8 cellular contexts compared by ENCODE assay signal in genomic region chr19:43826787-43827754, GRCh38. TPM values are rescaled to one million over a fixed set of nuclear protein-coding genes. Genes with fewer than 3 reads are reported as not detected.
DNase-seq lines count a peak whose midpoint lies in the region; ATAC-seq, FAIRE-seq and TF ChIP-seq lines count a peak whose summit lies in the region.

Gene ZNF283, plus strand, starts transcription at chr19:43827321. Its CDS starts 6,184 bp downstream, at chr19:43833505.

- FAIRE-seq in D721Med (lab: Jason Lieb, UNC) = no peak

- H2BK15ac ChIP-seq in neuronal stem cell (ENCODE audit: low read length) = no peak within 1 kb of the TSS

- no peak within 1 kb of the TSS for H2AK5ac ChIP-seq in neuronal stem cell (ENCODE audit: low read depth, low read length)

- H3K4me3 ChIP-seq in MG63 (peak within 1 kb of the TSS; percentile 59), SJCRH30 (peak within 1 kb of the TSS; percentile 68), neuronal stem cell (ENCODE audit: low read length in 2 of 2) (peak within 1 kb of the TSS; percentile 55 to 82)

- peak; percentile 81 for ATAC-seq in GM21737 (IDR thresholded peaks at IDR 0.05; ENCODE audit: unreplicated experiment)

- H3K27ac Mint-ChIP-seq in activated naive CD4-positive, alpha-beta T cell treated with anti-CD3 and anti-CD28 coated beads for 36 hours = peak within 1 kb of the TSS; percentile 75

- H3K27me3 Mint-ChIP-seq in activated naive CD4-positive, alpha-beta T cell treated with anti-CD3 and anti-CD28 coated beads for 36 hours (ENCODE audit: low read depth) = no peaks in the 10 kb centered on the region

- peak; percentile 52 for DNase-seq in D721Med (ENCODE audit: insufficient read length, low spot score)
- peak; percentile 88 for DNase-seq in MG63
- peak; percentile 89 to 92 for DNase-seq in SJCRH30
- peak; percentile 92 for DNase-seq in activated naive CD4-positive, alpha-beta T cell treated with anti-CD3 and anti-CD28 coated beads for 36 hours
- peak; percentile 84 for DNase-seq in germinal center (ENCODE audit: low spot score)
- peak; percentile 84 for DNase-seq in neuronal stem cell (ENCODE audit: low spot score)
- peak; percentile 79 for DNase-seq in stromal cell of bone marrow (ENCODE audit: low read depth)

- intact Hi-C loops in activated naive CD4-positive, alpha-beta T cell treated with anti-CD3 and anti-CD28 coated beads for 36 hours (cut with micrococcal nuclease) = loop anchor here (1.0 to 5.0 kb wide), 7 partner anchors 74 to 385 kb away; partner anchors contain the start of genes ZNF224, ZNF227, ZNF230 and ZNF284

- H2BK12ac ChIP-seq in neuronal stem cell (ENCODE audit: low read length) = no peak within 1 kb of the TSS

- H3K18ac ChIP-seq in neuronal stem cell (ENCODE audit: low read length) = peak within 1 kb of the TSS; percentile 84

- peak within 1 kb of the TSS; percentile 99 for H3K14ac ChIP-seq in neuronal stem cell (ENCODE audit: low read length)

- CTCF ChIA-PET in activated naive CD4-positive, alpha-beta T cell treated with anti-CD3 and anti-CD28 coated beads for 36 hours (lab: Charles Lee) = interaction anchor here (0.7 kb wide), 1 partner anchor 12 kb away, joined by 4 read pairs; no protein-coding TSS in a partner anchor

- H3K36me3 ChIP-seq in MG63 = peaks cover 35% of the 10 kb centered on the region
- peaks cover 26% of the 10 kb centered on the region for H3K36me3 ChIP-seq in SJCRH30
- peaks cover 3 to 21% of the 10 kb centered on the region in 2 donors for H3K36me3 ChIP-seq in neuronal stem cell (replicated peaks in 1 of 2; ENCODE audit: control insufficient read depth in 2 of 2, insufficient read depth in 2 of 2, low read length in 2 of 2)

- peak within 1 kb of the TSS; percentile 88 for H3K4me3 Mint-ChIP-seq in activated naive CD4-positive, alpha-beta T cell treated with anti-CD3 and anti-CD28 coated beads for 36 hours

- H3K23ac ChIP-seq in neuronal stem cell (ENCODE audit: low read depth, low read length, poor library complexity) = peak within 1 kb of the TSS; percentile 92

- H3K4me2 ChIP-seq in neuronal stem cell (ENCODE audit: insufficient read depth, low read length, poor library complexity, severe bottlenecking) = peak within 1 kb of the TSS; percentile 66

- peak within 1 kb of the TSS; percentile 90 for H2AFZ ChIP-seq in neuronal stem cell (ENCODE audit: low read length)

- H3K4me1 ChIP-seq in SJCRH30 (no peaks in the 10 kb centered on the region), neuronal stem cell (ENCODE audit: control insufficient read depth in 2 of 2, insufficient read depth in 1 of 2, low read depth in 1 of 2, low read length in 2 of 2) (peaks cover 0 to 2% of the 10 kb centered on the region in 2 donors)

- peak within 1 kb of the TSS; percentile 97 for H3K9ac ChIP-seq in neuronal stem cell (ENCODE audit: low read depth, low read length, poor library complexity)

- no peaks in the 10 kb centered on the region for H3K79me1 ChIP-seq in neuronal stem cell (ENCODE audit: low read depth, low read length)

- H2BK5ac ChIP-seq in neuronal stem cell (ENCODE audit: low read length) = no peak within 1 kb of the TSS

- no peak within 1 kb of the TSS for H3K4ac ChIP-seq in neuronal stem cell (ENCODE audit: low read length)

- peak within 1 kb of the TSS; percentile 45; the same call in 1 of the 2 replicates for H3K27ac ChIP-seq in SJCRH30
- no peak within 1 kb of the TSS for H3K27ac ChIP-seq in neuronal stem cell (replicated peaks; ENCODE audit: low read length)

- H3K27me3 ChIP-seq in MG63 = no peaks in the 10 kb centered on the region
- H3K27me3 ChIP-seq in SJCRH30 = no peaks in the 10 kb centered on the region
- H3K27me3 ChIP-seq in neuronal stem cell (ENCODE audit: control insufficient read depth in 3 of 3, insufficient read depth in 3 of 3, low read depth in 1 of 3, low read length in 3 of 3) = no peaks in the 10 kb centered on the region

- H3K9me3 ChIP-seq in MG63 (peaks cover 16% of the 10 kb centered on the region), SJCRH30 (replicated peaks) (no peaks in the 10 kb centered on the region), neuronal stem cell (replicated peaks in 1 of 2; ENCODE audit: control insufficient read depth in 2 of 2, insufficient read depth in 1 of 2, low read depth in 1 of 2, low read length in 2 of 2) (peaks cover 6 to 17% of the 10 kb centered on the region in 2 donors)

- H4K8ac ChIP-seq in neuronal stem cell (ENCODE audit: low read depth, low read length) = peak within 1 kb of the TSS; percentile 45

- H3K4me1 Mint-ChIP-seq in activated naive CD4-positive, alpha-beta T cell treated with anti-CD3 and anti-CD28 coated beads for 36 hours (ENCODE audit: low read depth) = peaks cover 17% of the 10 kb centered on the region

- no peak for TF ChIP-seq CTCF in D721Med (IDR thresholded peaks at IDR 0.05; ENCODE audit: insufficient read depth, missing control alignments)

- peaks cover 11% of the 10 kb centered on the region for H3K9me3 Mint-ChIP-seq in activated naive CD4-positive, alpha-beta T cell treated with anti-CD3 and anti-CD28 coated beads for 36 hours

- H3K36me3 Mint-ChIP-seq in activated naive CD4-positive, alpha-beta T cell treated with anti-CD3 and anti-CD28 coated beads for 36 hours (ENCODE audit: low read depth) = peaks cover 27% of the 10 kb centered on the region

- H4K91ac ChIP-seq in neuronal stem cell (ENCODE audit: low read depth, low read length, poor library complexity) = no peak within 1 kb of the TSS

- peak within 1 kb of the TSS; percentile 39 for H2BK120ac ChIP-seq in neuronal stem cell (ENCODE audit: low read depth, low read length)

- no CpG with 5 or more reads among the region's 46 CpGs for WGBS in neuronal stem cell (ENCODE audit: extremely low coverage in 2 of 2, insufficient read length in 2 of 2, insufficient replicate concordance in 1 of 2), 2 donors

RNA-seq across cellular contexts. Expression of gene ZNF283, which starts in this region (rescaled TPM):
- total RNA-seq in MG63 (2014; rRNA removed; shearing (Covaris generic); ENCODE audit: low replicate concordance) = 5.4 and 9.0 TPM in 2 replicates
- 9.7 and 15.0 TPM in 2 replicates for total RNA-seq in SJCRH30 (2014; rRNA removed; shearing (Covaris generic))
- total RNA-seq in activated naive CD4-positive, alpha-beta T cell treated with anti-CD3 and anti-CD28 coated beads for 36 hours = 1 to 10 TPM; 6.8 to 7.7 TPM
- 4.2 TPM for polyA plus RNA-seq in neuronal stem cell (2013, experiment 1 of 2)
- 4.7 TPM for polyA plus RNA-seq in neuronal stem cell (2013, experiment 2 of 2)
